Comparison of ENCODE assay signal across 15 cellular contexts in the genomic region with DNA sequence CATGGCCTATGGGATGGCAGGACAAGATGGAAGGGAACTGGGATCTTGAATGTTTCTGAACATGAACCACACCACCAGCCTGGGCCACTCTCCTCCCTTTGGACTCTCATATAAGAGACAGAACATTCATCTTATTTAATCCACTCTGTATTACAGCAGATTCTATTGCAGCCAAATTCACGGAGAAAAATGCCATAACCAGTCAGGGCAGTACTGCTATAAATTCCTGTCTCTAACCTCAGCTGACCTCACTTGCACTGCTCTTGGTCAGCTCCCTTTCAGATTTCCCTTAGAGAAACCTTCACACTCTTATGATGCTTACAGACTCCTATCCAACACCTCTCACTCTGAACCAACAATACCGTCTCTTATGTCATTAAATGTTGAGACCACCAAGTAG.
A peak's percentile ranks its signal among the peaks of the same experiment; 100 is the strongest.
DNase-seq lines count a peak whose midpoint lies in the region; TF ChIP-seq lines count a peak whose summit lies in the region.
"Had no signal": no experiment of that assay in that cellular context is flagged by ENCODE, and none has a peak within 500 bp of the region (broad histone marks: within the 10 kb centered on the region; RNA-seq: fewer than 3 reads in every experiment).

No MANE protein-coding gene starts in this region.

- TF ChIP-seq POLR2A in vagina (IDR thresholded peaks at IDR 0.05), result no peak

- H3K27me3 Mint-ChIP-seq in CD4-positive, alpha-beta memory T cell, result no peaks in the 10 kb centered on the region
- H3K27me3 Mint-ChIP-seq: B cell; CD8-positive, alpha-beta memory T cell had no signal

- H3K36me3 ChIP-seq in CD4-positive, alpha-beta memory T cell (ENCODE audit: insufficient read depth, low read length), result no peaks in the 10 kb centered on the region
- peaks cover 0 to 16% of the 10 kb centered on the region in 2 donors for H3K36me3 ChIP-seq in vagina

- intact Hi-C loops in CD4-positive, alpha-beta memory T cell (cut with micrococcal nuclease), result no loop called here
- intact Hi-C loops in vagina (cut with DNase I), result no loop called here

- peaks cover 2 to 8% (median 5%) of the 10 kb centered on the region in 4 donors for H3K4me1 Mint-ChIP-seq in CD4-positive, alpha-beta memory T cell

- peaks cover 0 to 4% (median 0%) of the 10 kb centered on the region in 8 donors for H3K9me3 Mint-ChIP-seq in CD4-positive, alpha-beta memory T cell
- H3K9me3 Mint-ChIP-seq: CD8-positive, alpha-beta memory T cell had no signal

- H3K27me3 ChIP-seq in CD4-positive, alpha-beta memory T cell (ENCODE audit: insufficient read depth, low read length), result no peaks in the 10 kb centered on the region
- H3K27me3 ChIP-seq in vagina, result no peaks in the 10 kb centered on the region

- TF ChIP-seq CTCF in choroid plexus epithelial cell (conservative IDR thresholded peaks at IDR 0.05; ENCODE audit: low read depth, low read length) (no peak), vagina (IDR thresholded peaks at IDR 0.05) (no peak)

- peaks cover 23 to 29% of the 10 kb centered on the region in 2 donors for H3K36me3 Mint-ChIP-seq in CD4-positive, alpha-beta memory T cell

- H3K27ac ChIP-seq in CD4-positive, alpha-beta memory T cell (ENCODE audit: low read depth, low read length), result no peak overlapping the region
- H3K27ac ChIP-seq in substantia nigra (ENCODE audit: low read depth, low read length, poor library complexity, severe bottlenecking) (no peak overlapping the region), vagina (no peak overlapping the region)

- no peak overlapping the region for H3K4me3 ChIP-seq in choroid plexus epithelial cell (ENCODE audit: low read depth, low read length)
- no peak overlapping the region for H3K4me3 ChIP-seq in CD4-positive, alpha-beta memory T cell (ENCODE audit: low read length in 2 of 2)
- no peak overlapping the region for H3K4me3 ChIP-seq in vagina

- no peaks in the 10 kb centered on the region for H3K9me3 ChIP-seq in CD4-positive, alpha-beta memory T cell (ENCODE audit: control insufficient read depth in 1 of 2, low read length in 2 of 2)
- H3K9me3 ChIP-seq in vagina, result no peaks in the 10 kb centered on the region

- peak; percentile 24 for DNase-seq in AG20443 (ENCODE audit: low spot score)
- peak; percentile 23 for DNase-seq in GM04503 (ENCODE audit: low read depth)
- peak; percentile 51 for DNase-seq in choroid plexus epithelial cell (ENCODE audit: low read depth)
- DNase-seq in renal cortical epithelial cell (ENCODE audit: low read depth), result peak; percentile 17
- no peak for DNase-seq in CD4-positive, alpha-beta memory T cell
- no peak for DNase-seq in substantia nigra (lab: John Stamatoyannopoulos, UW)
- DNase-seq in vagina (ENCODE audit: extremely low spot score in 2 of 2), result no peak
- DNase-seq: CD8-positive, alpha-beta memory T cell; DMS53; Kasumi-1; NCI-H1092 treated with DMSO at 0.1 percent for 48 hours; NCI-H2081 treated with DMSO at 0.1 percent for 48 hours; NCI-H748 treated with DMSO at 0.1 percent for 48 hours; NK-92 treated with Interleukin-12 subunit alpha and Interleukin-12 subunit beta, amount 100 ng/mL, for 24 hours had no signal

- H3K27ac Mint-ChIP-seq in CD4-positive, alpha-beta memory T cell, result peak overlapping the region in 1 of 7 donors; percentile 2
- H3K27ac Mint-ChIP-seq: B cell had no signal

- H3K4me1 ChIP-seq in CD4-positive, alpha-beta memory T cell (ENCODE audit: insufficient read depth, low read length), result no peaks in the 10 kb centered on the region
- no peaks in the 10 kb centered on the region for H3K4me1 ChIP-seq in vagina

- POLR2A ChIA-PET in CD4-positive, alpha-beta memory T cell (lab: Charles Lee; ENCODE audit: partially characterized antibody), result no interaction called here

- CTCF ChIA-PET in CD4-positive, alpha-beta memory T cell (lab: Charles Lee; ENCODE audit: partially characterized antibody), result no interaction called here

- no peak overlapping the region for H3K4me3 Mint-ChIP-seq in CD4-positive, alpha-beta memory T cell
- H3K4me3 Mint-ChIP-seq: B cell; CD8-positive, alpha-beta memory T cell had no signal

Comparison
In these comparisons a context has a peak if more than half of its experiments do, and no peak if none do; other contexts are left out.
1. DNase-seq: peak in AG20443 (single experiment), GM04503 (single experiment), choroid plexus epithelial cell (single experiment) and renal cortical epithelial cell (single experiment); none in CD4-positive, alpha-beta memory T cell (0 of 5), substantia nigra (0 of 49) and vagina (0 of 2).